13 cellular contexts compared by ENCODE assay signal in genomic region chr15:55649058-55649423, GRCh38.
DNase-seq lines count a peak whose midpoint lies in the region; ATAC-seq and TF ChIP-seq lines count a peak whose summit lies in the region.
"Had no signal": no experiment of that assay in that cellular context is flagged by ENCODE, and none has a peak within 500 bp of the region (broad histone marks: within the 10 kb centered on the region; RNA-seq: fewer than 3 reads in every experiment).

No MANE protein-coding gene starts in this region.

- H3K4me3 ChIP-seq in osteoblast (ENCODE audit: insufficient read depth, low read length) (no peak overlapping the region), tibial nerve (no peak overlapping the region), PC-9 (no peak overlapping the region)
- H3K4me3 ChIP-seq: GM12878, K562, right lobe of liver had no signal

- no peaks in the 10 kb centered on the region for H3K27me3 ChIP-seq in osteoblast (ENCODE audit: insufficient read depth, low read length)
- no peaks in the 10 kb centered on the region for H3K27me3 ChIP-seq in tibial nerve
- H3K27me3 ChIP-seq in PC-9 (ENCODE audit: insufficient read depth, low read depth) = no peaks in the 10 kb centered on the region
- H3K27me3 ChIP-seq: right lobe of liver had no signal

- intact Hi-C loops in PC-9 (cut with micrococcal nuclease; ENCODE audit: unreplicated experiment) = loop anchor here (2.0 to 10.0 kb wide), 2 partner anchors 598 to 776 kb away; no protein-coding TSS in a partner anchor

- no peak overlapping the region for H3K27ac ChIP-seq in osteoblast (ENCODE audit: low read depth, low read length)
- no peak overlapping the region for H3K27ac ChIP-seq in tibial nerve
- H3K27ac ChIP-seq in PC-9 = no peak overlapping the region
- H3K27ac ChIP-seq: right lobe of liver had no signal

- ATAC-seq in GM18909 (IDR thresholded peaks at IDR 0.05; ENCODE audit: poor library complexity, unreplicated experiment) = no peak

- H3K4me1 ChIP-seq in osteoblast (ENCODE audit: insufficient read depth, low read length) (peaks cover 6% of the 10 kb centered on the region), tibial nerve (no peaks in the 10 kb centered on the region), PC-9 (replicated peaks; ENCODE audit: insufficient read depth) (no peaks in the 10 kb centered on the region)
- H3K4me1 ChIP-seq: right lobe of liver had no signal

- no peaks in the 10 kb centered on the region for H3K9me2 ChIP-seq in PC-9 (ENCODE audit: insufficient read depth)

- no peaks in the 10 kb centered on the region for H3F3A ChIP-seq in PC-9 (ENCODE audit: insufficient read depth, low read depth)

- no peaks in the 10 kb centered on the region for H3K9me3 ChIP-seq in osteoblast (ENCODE audit: low read depth, low read length)
- no peaks in the 10 kb centered on the region for H3K9me3 ChIP-seq in tibial nerve
- H3K9me3 ChIP-seq in PC-9 (ENCODE audit: insufficient read depth, low read depth) = no peaks in the 10 kb centered on the region
- H3K9me3 ChIP-seq: right lobe of liver had no signal

- no peaks in the 10 kb centered on the region for H3K79me2 ChIP-seq in osteoblast (ENCODE audit: insufficient read depth, low read length)
- H3K79me2 ChIP-seq in PC-9 (ENCODE audit: low read depth) = no peaks in the 10 kb centered on the region

- TF ChIP-seq POLR2A in tibial nerve (IDR thresholded peaks at IDR 0.05) = no peak

- POLR2A ChIA-PET in PC-9 (lab: Charles Lee; ENCODE audit: unreplicated experiment) = no interaction called here

- WGBS in tibial nerve, 2 donors = 91 to 95% methylated on average over 1 of the region's 1 CpG

- no peaks in the 10 kb centered on the region for H3K36me3 ChIP-seq in osteoblast (ENCODE audit: insufficient read depth, low read length)
- H3K36me3 ChIP-seq in tibial nerve = no peaks in the 10 kb centered on the region
- H3K36me3 ChIP-seq in PC-9 (ENCODE audit: low read depth) = no peaks in the 10 kb centered on the region
- H3K36me3 ChIP-seq: right lobe of liver had no signal

- H3K4me2 ChIP-seq in osteoblast (ENCODE audit: insufficient read depth, low read length) = no peak overlapping the region
- no peak overlapping the region for H3K4me2 ChIP-seq in PC-9

- H4K20me1 ChIP-seq in osteoblast (ENCODE audit: insufficient read depth, low read length) = no peaks in the 10 kb centered on the region
- H4K20me1 ChIP-seq in PC-9 (ENCODE audit: insufficient read depth) = no peaks in the 10 kb centered on the region

- TF ChIP-seq CTCF in osteoblast (IDR thresholded peaks at IDR 0.05; ENCODE audit: extremely low read depth, low read depth, low read length) = no peak
- TF ChIP-seq CTCF in tibial nerve (IDR thresholded peaks at IDR 0.05) = no peak
- TF ChIP-seq CTCF in PC-9 (conservative IDR thresholded peaks at IDR 0.05) = no peak

- TF ChIP-seq EP300 in tibial nerve (IDR thresholded peaks at IDR 0.05) = no peak

- H2AFZ ChIP-seq in osteoblast (ENCODE audit: low read length) = no peak overlapping the region
- H2AFZ ChIP-seq in PC-9 = no peak overlapping the region

- BruUV-seq in PC-9 (replicated peaks; lab: Mats Ljungman, UMichigan) = no TSS peak

- peak; percentile 81 for DNase-seq in ELR (ENCODE audit: low read depth)
- peak; percentile 34 for DNase-seq in RPMI7951 (ENCODE audit: low read depth)
- peak; percentile 23 for DNase-seq in fibroblast of gingiva (ENCODE audit: low read depth)
- peak; percentile 79 for DNase-seq in osteoblast (ENCODE audit: insufficient read length, low spot score, missing footprints)
- DNase-seq in tibial nerve (ENCODE audit: low spot score in 2 of 2) = no peak
- no peak for DNase-seq in DMS114 treated with DMSO at 0.1 percent for 48 hours (lab: John Stamatoyannopoulos, UW; ENCODE audit: unreplicated experiment)
- no peak for DNase-seq in PC-9
- DNase-seq: glutamatergic neuron, right lobe of liver, T-helper 9 cell had no signal

- CTCF ChIA-PET in PC-9 (lab: Charles Lee) = interaction anchor here (0.7 to 1.5 kb wide), 7 partner anchors 89 to 402 kb away, joined by 3 to 4 read pairs (median 4); no protein-coding TSS in a partner anchor

Comparison
In these comparisons a context has a peak if more than half of its experiments do, and no peak if none do; other contexts are left out.
1. DNase-seq: peak in ELR (single experiment), RPMI7951 (single experiment), fibroblast of gingiva (single experiment) and osteoblast (single experiment); none in tibial nerve (0 of 2), DMS114 treated with DMSO at 0.1 percent for 48 hours (single experiment) and PC-9 (0 of 2).